ENCODE assay signal across 13 cellular contexts in the genomic region with DNA sequence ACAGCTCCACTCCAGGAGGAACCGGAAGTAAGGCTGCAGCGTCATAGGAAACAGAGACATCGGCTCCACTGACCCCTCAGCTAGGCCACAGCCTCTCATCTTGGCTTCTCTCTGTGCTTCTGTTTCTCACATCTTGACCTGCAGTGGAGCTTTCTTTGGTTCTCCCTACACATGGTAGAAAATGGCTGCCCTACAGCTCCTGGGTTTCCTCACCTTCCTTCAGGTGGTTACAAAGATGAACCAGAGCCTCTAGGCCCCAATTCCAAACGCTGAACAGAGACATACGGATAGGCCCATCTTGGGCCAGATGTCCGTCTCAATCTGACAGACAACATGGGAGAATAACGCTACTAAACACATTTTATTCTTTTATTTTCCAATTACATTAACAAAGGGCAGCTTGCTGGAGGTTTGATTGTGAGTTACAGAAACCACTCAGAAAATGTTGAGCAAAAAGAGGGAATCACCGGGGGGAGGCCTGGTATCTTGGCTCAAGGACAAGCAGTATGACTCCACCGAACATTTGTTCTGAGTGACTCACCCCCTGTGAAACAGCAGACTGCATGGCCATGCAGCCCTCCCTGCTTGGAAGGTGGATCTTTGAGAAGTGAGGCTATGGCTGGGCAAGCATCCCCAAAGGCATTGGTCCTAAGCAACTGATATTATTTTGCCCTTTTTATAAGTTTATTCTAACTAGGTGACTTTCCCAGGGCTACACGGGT.
A peak's percentile ranks its signal among the peaks of the same experiment; 100 is the strongest.
DNase-seq lines count a peak whose midpoint lies in the region; ATAC-seq and TF ChIP-seq lines count a peak whose summit lies in the region.
"Had no signal": no experiment of that assay in that cellular context is flagged by ENCODE, and none has a peak within 500 bp of the region (broad histone marks: within the 10 kb centered on the region; RNA-seq: fewer than 3 reads in every experiment).

No MANE protein-coding gene starts in this region.

- WGBS in adrenal gland, 4 donors = 69 to 80% (median 74%) methylated on average over 9 to 10 of the region's 10 CpGs
- WGBS in testis, 2 donors = 74% methylated on average over 10 of the region's 10 CpGs

- ATAC-seq in GM18498 (IDR thresholded peaks at IDR 0.05; ENCODE audit: unreplicated experiment) = no peak
- ATAC-seq in GM21360 (IDR thresholded peaks at IDR 0.05; ENCODE audit: unreplicated experiment) = no peak
- ATAC-seq: activated naive CD4-positive, alpha-beta T cell treated with anti-CD3 and anti-CD28 coated beads, Interleukin-2, amount 50 U/mL, for 72 hours had no signal

- H3K27ac ChIP-seq in HEK293 (ENCODE audit: extremely low read depth, low read depth, low read length) (no peak overlapping the region), adrenal gland (no peak overlapping the region), testis (no peak overlapping the region)
- H3K27ac ChIP-seq: C4-2B had no signal

- CTCF ChIA-PET in HEK293 (lab: Yijun Ruan, JAX) = no interaction called here

- H3K4me3 ChIP-seq in HEK293 (ENCODE audit: low read depth, low read length) = no peak overlapping the region
- no peak overlapping the region for H3K4me3 ChIP-seq in adrenal gland
- H3K4me3 ChIP-seq in testis = no peak overlapping the region
- H3K4me3 ChIP-seq: lung had no signal

- intact Hi-C loops in adrenal gland (cut with DNase I) = no loop called here
- intact Hi-C loops in testis (cut with DNase I; ENCODE audit: low total_unique reads) = no loop called here

- DNase-seq in A172 (ENCODE audit: low spot score) = peak; percentile 92
- DNase-seq in adrenal gland = peak; percentile 30 to 72 (median 64)
- DNase-seq in hepatic stellate cell (ENCODE audit: low spot score) = peak; percentile 76
- DNase-seq in testis = no peak
- no peak for DNase-seq in stimulated activated CD4-positive, alpha-beta T cell treated with anti-CD3 and anti-CD28 coated beads, Interleukin-2, amount 100 ng/mL, for 24 hours
- DNase-seq: activated CD4-positive, alpha-beta T cell treated with anti-CD3 and anti-CD28 coated beads for 4 hours; stimulated activated naive CD4-positive, alpha-beta T cell treated with Interleukin-2 at 50 U/mL for 16 hours had no signal

- POLR2A ChIA-PET in HEK293 (lab: Yijun Ruan, JAX) = no interaction called here

- TF ChIP-seq CTCF in HEK293 (tag by site-specific recombination; IDR thresholded peaks at IDR 0.05) (no peak), adrenal gland (IDR thresholded peaks at IDR 0.05) (no peak), testis (IDR thresholded peaks at IDR 0.05) (no peak)

- H3K36me3 ChIP-seq in HEK293 (ENCODE audit: control insufficient read depth in 2 of 2, insufficient read depth in 1 of 2, low read length in 2 of 2) = no peaks in the 10 kb centered on the region
- H3K36me3 ChIP-seq in adrenal gland (replicated peaks in 1 of 2) = no peaks in the 10 kb centered on the region
- H3K36me3 ChIP-seq in testis (ENCODE audit: low read depth, missing control alignments) = no peaks in the 10 kb centered on the region

- H3K4me1 ChIP-seq in HEK293 (ENCODE audit: control insufficient read depth, insufficient read depth, low read length) (peaks cover 1% of the 10 kb centered on the region), adrenal gland (replicated peaks in 1 of 2) (no peaks in the 10 kb centered on the region), testis (no peaks in the 10 kb centered on the region)

- H3K9me3 ChIP-seq in HEK293 (ENCODE audit: control insufficient read depth, insufficient read depth, low read depth, low read length) = no peaks in the 10 kb centered on the region
- no peaks in the 10 kb centered on the region for H3K9me3 ChIP-seq in adrenal gland (replicated peaks in 1 of 3)
- no peaks in the 10 kb centered on the region for H3K9me3 ChIP-seq in testis

- TF ChIP-seq POLR2A in adrenal gland (IDR thresholded peaks at IDR 0.05) = no peak
- TF ChIP-seq POLR2A in testis (IDR thresholded peaks at IDR 0.05) = no peak

- H3K27me3 ChIP-seq in adrenal gland (no peaks in the 10 kb centered on the region), testis (no peaks in the 10 kb centered on the region)

TF ChIP-seq in HEK293, 187 proteins besides CTCF, POLR2A, EP300 and RAD21:
- TF ChIP-seq ZNF132 (tag by site-specific recombination; IDR thresholded peaks at IDR 0.05; ENCODE audit: borderline replicate concordance) (no peak), ZNF660 (tag by site-specific recombination; IDR thresholded peaks at IDR 0.05) (0 out of 2 replicates have a peak, but pooled peaks have one; percentile 58)
TF ChIP-seq in HEK293: peak in this region for 1.

Comparison
In these comparisons a context has a peak if more than half of its experiments do, and no peak if none do; other contexts are left out.
1. DNase-seq: peak in A172 (single experiment), adrenal gland (7 of 7) and hepatic stellate cell (single experiment); none in testis (single experiment) and stimulated activated CD4-positive, alpha-beta T cell treated with anti-CD3 and anti-CD28 coated beads, Interleukin-2, amount 100 ng/mL, for 24 hours (0 of 2).